19 cellular contexts compared by ENCODE assay signal in the genomic region with DNA sequence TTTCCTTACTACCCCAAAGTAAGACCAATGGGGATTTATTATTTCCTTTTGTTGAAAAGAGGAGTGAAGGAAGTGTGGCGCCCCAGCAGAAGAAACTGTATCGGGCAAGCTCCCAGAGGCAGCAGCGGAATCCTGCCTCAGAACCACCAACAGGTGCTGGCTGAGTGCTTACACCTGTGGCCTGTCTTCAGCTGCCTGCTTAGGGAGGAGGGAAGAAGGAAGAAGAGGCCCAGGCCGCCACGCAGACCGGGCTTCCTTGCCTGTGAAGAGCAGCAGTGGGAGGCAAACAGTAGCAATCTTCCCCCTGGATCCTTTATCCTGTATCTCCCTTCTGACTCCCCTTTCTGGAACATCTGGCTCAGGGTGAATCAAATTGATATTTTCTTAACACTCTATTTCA.
DNase-seq lines count a peak whose midpoint lies in the region; TF ChIP-seq lines count a peak whose summit lies in the region.
"Had no signal": no experiment of that assay in that cellular context is flagged by ENCODE, and none has a peak within 500 bp of the region (broad histone marks: within the 10 kb centered on the region; RNA-seq: fewer than 3 reads in every experiment).

No MANE protein-coding gene starts in this region.

- H3K4me3 Mint-ChIP-seq in endodermal cell = no peak overlapping the region
- H3K4me3 Mint-ChIP-seq in nephron = no peak overlapping the region

- H3K4me1 Mint-ChIP-seq in endodermal cell (peaks cover 32% of the 10 kb centered on the region), nephron (peaks cover 17% of the 10 kb centered on the region)

- H3K36me3 Mint-ChIP-seq in endodermal cell (ENCODE audit: low read depth) (peaks cover 44% of the 10 kb centered on the region), nephron (ENCODE audit: low read depth) (peaks cover 45% of the 10 kb centered on the region)

- no peak overlapping the region for H3K9ac ChIP-seq in endodermal cell (ENCODE audit: extremely low read depth, low read length, poor library complexity, severe bottlenecking)
- H3K9ac ChIP-seq in mammary epithelial cell (ENCODE audit: insufficient read depth, low read length) = no peak overlapping the region
- H3K9ac ChIP-seq in MM.1S (ENCODE audit: low read length) = no peak overlapping the region

- H3K27me3 Mint-ChIP-seq in endodermal cell (ENCODE audit: insufficient read depth) (no peaks in the 10 kb centered on the region), nephron (ENCODE audit: low read depth) (no peaks in the 10 kb centered on the region)

- in situ Hi-C loops in mammary epithelial cell (cut with MboI; ENCODE audit: low sequenced_read_pairs in 2 of 2) = no loop called here

- H3K4me1 ChIP-seq in endodermal cell (ENCODE audit: control insufficient read depth, insufficient read depth, low read length) (peaks cover 7% of the 10 kb centered on the region), mammary epithelial cell (ENCODE audit: insufficient read depth, low read length) (no peaks in the 10 kb centered on the region), MM.1S (ENCODE audit: low read length) (no peaks in the 10 kb centered on the region)

- no peak overlapping the region for H3K4me3 ChIP-seq in endodermal cell (ENCODE audit: low read length)
- H3K4me3 ChIP-seq in mammary epithelial cell (replicated peaks in 1 of 3; ENCODE audit: insufficient read depth in 1 of 3, low read depth in 2 of 3, low read length in 3 of 3) = no peak overlapping the region
- H3K4me3 ChIP-seq in MM.1S (ENCODE audit: low read length) = no peak overlapping the region
- H3K4me3 ChIP-seq: MG63 had no signal

- TF ChIP-seq CTCF in endodermal cell (conservative IDR thresholded peaks at IDR 0.05) = no peak
- TF ChIP-seq CTCF in nephron (IDR thresholded peaks at IDR 0.05; ENCODE audit: unreplicated experiment in 3 of 3) = no peak
- TF ChIP-seq CTCF in mammary epithelial cell (conservative IDR thresholded peaks at IDR 0.05 in 1 of 2, IDR thresholded peaks at IDR 0.05 in 1 of 2; ENCODE audit: extremely low read depth in 1 of 2, insufficient read depth in 1 of 2, low read depth in 1 of 2, low read length in 2 of 2) = no peak
- TF ChIP-seq CTCF in MM.1S (IDR thresholded peaks at IDR 0.05; ENCODE audit: low read length) = no peak

- intact Hi-C loops in mammary epithelial cell (cut with micrococcal nuclease) = no loop called here

- H3K36me3 ChIP-seq in endodermal cell (ENCODE audit: control insufficient read depth, insufficient read depth, low read length) (peaks cover 36% of the 10 kb centered on the region), mammary epithelial cell (ENCODE audit: insufficient read depth, low read length) (peaks cover 26% of the 10 kb centered on the region), MM.1S (replicated peaks; ENCODE audit: insufficient read depth, low read length) (no peaks in the 10 kb centered on the region)

- H3K9me3 ChIP-seq in endodermal cell (ENCODE audit: control insufficient read depth, low read length) (peaks cover 12% of the 10 kb centered on the region), mammary epithelial cell (replicated peaks; ENCODE audit: insufficient read depth, low read length) (no peaks in the 10 kb centered on the region), MM.1S (replicated peaks; ENCODE audit: insufficient read depth, low read length) (no peaks in the 10 kb centered on the region)

- H4K20me1 ChIP-seq in mammary epithelial cell (ENCODE audit: insufficient read depth, low read length) = no peaks in the 10 kb centered on the region
- H4K20me1 ChIP-seq in MM.1S (ENCODE audit: insufficient read depth, low read length) = no peaks in the 10 kb centered on the region

- H3K27ac Mint-ChIP-seq in endodermal cell (peak overlapping the region; percentile 58), nephron (peak overlapping the region in 2 of 3 experiments; percentile 19 to 60)

- no peak overlapping the region for H2AFZ ChIP-seq in mammary epithelial cell (ENCODE audit: low read depth, low read length)
- H2AFZ ChIP-seq in MM.1S (ENCODE audit: low read length) = no peak overlapping the region

- dilution Hi-C loops in mammary epithelial cell (cut with HindIII; ENCODE audit: low sequenced_read_pairs) = no loop called here

- WGBS in endodermal cell (ENCODE audit: insufficient coverage in 1 of 2, insufficient read length in 1 of 2), 2 experiments = 87 to 100% methylated on average over 1 to 6 of the region's 6 CpGs
- WGBS in mammary epithelial cell (ENCODE audit: low coverage, missing lambda C conversion rate) = 98% methylated on average over 6 of the region's 6 CpGs

- peaks cover 12% of the 10 kb centered on the region for H3K9me3 Mint-ChIP-seq in endodermal cell
- peaks cover 11% of the 10 kb centered on the region for H3K9me3 Mint-ChIP-seq in nephron

- H3K27me3 ChIP-seq in endodermal cell (ENCODE audit: control insufficient read depth, insufficient read depth, low read length, poor library complexity, severe bottlenecking) = no peaks in the 10 kb centered on the region
- H3K27me3 ChIP-seq in mammary epithelial cell (ENCODE audit: insufficient read depth, low read length) = no peaks in the 10 kb centered on the region
- no peaks in the 10 kb centered on the region for H3K27me3 ChIP-seq in MM.1S (replicated peaks; ENCODE audit: insufficient read depth, low read length)
- H3K27me3 ChIP-seq: MG63 had no signal

- POLR2A ChIA-PET in HEK293T (lab: Yijun Ruan, JAX) = no interaction called here

- DNase-seq in NCI-H2107 treated with DMSO at 0.1 percent for 48 hours (lab: John Stamatoyannopoulos, UW; ENCODE audit: unreplicated experiment) (peak; percentile 17), NCI-H2107 (lab: John Stamatoyannopoulos, UW) (no peak), NCI-H2227 (lab: John Stamatoyannopoulos, UW; ENCODE audit: unreplicated experiment) (peak; percentile 69), endodermal cell (peak; percentile 69), mammary epithelial cell (no peak), HEK293T (ENCODE audit: extremely low spot score) (no peak), MM.1S (no peak)
- DNase-seq: 8988T, COR-L47, GF-D8, MG63, NCI-H1092, NCI-H1436 treated with DMSO at 0.1 percent for 48 hours, NCI-H2029, NCI-H524 treated with DMSO at 0.1 percent for 48 hours, PC-3, RPMI8226, SHP77 treated with DMSO at 0.1 percent for 48 hours had no signal

- CTCF ChIA-PET in mammary epithelial cell (lab: Charles Lee; ENCODE audit: low non-redundant PET) = no interaction called here
- CTCF ChIA-PET in HEK293T (lab: Yijun Ruan, JAX) = no interaction called here

- no peaks in the 10 kb centered on the region for H3F3A ChIP-seq in MM.1S (ENCODE audit: insufficient read depth, low read length)

- H3K4me2 ChIP-seq in mammary epithelial cell (ENCODE audit: insufficient read depth, low read depth, low read length) (no peak overlapping the region), MM.1S (ENCODE audit: low read depth, low read length) (no peak overlapping the region)

- H3K27ac ChIP-seq in endodermal cell (ENCODE audit: low read depth, low read length) (no peak overlapping the region), mammary epithelial cell (ENCODE audit: insufficient read depth, low read depth, low read length) (no peak overlapping the region), MM.1S (ENCODE audit: low read length) (no peak overlapping the region)

- no TSS peak for BruUV-seq in mammary epithelial cell (replicated peaks; lab: Mats Ljungman, UMichigan)

- no peaks in the 10 kb centered on the region for H3K9me2 ChIP-seq in MM.1S (replicated peaks; ENCODE audit: insufficient read depth, low read length)

- H3K79me2 ChIP-seq in mammary epithelial cell (ENCODE audit: insufficient read depth, low read length) = no peaks in the 10 kb centered on the region
- no peaks in the 10 kb centered on the region for H3K79me2 ChIP-seq in MM.1S (ENCODE audit: low read length)

TF ChIP-seq in HEK293T, 16 proteins besides CTCF, POLR2A, EP300 and RAD21:
- no peak for TF ChIP-seq LEF1 (IDR thresholded peaks at IDR 0.05; ENCODE audit: borderline replicate concordance)
- TF ChIP-seq SUZ12 (IDR thresholded peaks at IDR 0.05) = no peak
- TF ChIP-seq, protein P1, sequence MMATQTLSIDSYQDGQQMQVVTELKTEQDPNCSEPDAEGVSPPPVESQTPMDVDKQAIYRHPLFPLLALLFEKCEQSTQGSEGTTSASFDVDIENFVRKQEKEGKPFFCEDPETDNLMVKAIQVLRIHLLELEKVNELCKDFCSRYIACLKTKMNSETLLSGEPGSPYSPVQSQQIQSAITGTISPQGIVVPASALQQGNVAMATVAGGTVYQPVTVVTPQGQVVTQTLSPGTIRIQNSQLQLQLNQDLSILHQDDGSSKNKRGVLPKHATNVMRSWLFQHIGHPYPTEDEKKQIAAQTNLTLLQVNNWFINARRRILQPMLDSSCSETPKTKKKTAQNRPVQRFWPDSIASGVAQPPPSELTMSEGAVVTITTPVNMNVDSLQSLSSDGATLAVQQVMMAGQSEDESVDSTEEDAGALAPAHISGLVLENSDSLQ (IDR thresholded peaks at IDR 0.05) = no peak
- TF ChIP-seq ELF4 (IDR thresholded peaks at IDR 0.05) = no peak
- TF ChIP-seq ZNF384 (IDR thresholded peaks at IDR 0.05) = no peak
- TF ChIP-seq HDGF (IDR thresholded peaks at IDR 0.05; ENCODE audit: borderline replicate concordance) = no peak
- no peak for TF ChIP-seq FOXK2 (IDR thresholded peaks at IDR 0.05)
- TF ChIP-seq L3MBTL2 (conservative IDR thresholded peaks at IDR 0.05) = no peak
- no peak for TF ChIP-seq BHLHE40 (IDR thresholded peaks at IDR 0.05; ENCODE audit: borderline replicate concordance)
- no peak for TF ChIP-seq FOXM1 (IDR thresholded peaks at IDR 0.05; ENCODE audit: borderline replicate concordance)
- no peak for TF ChIP-seq TARDBP (IDR thresholded peaks at IDR 0.05)
- TF ChIP-seq SP1 (IDR thresholded peaks at IDR 0.05) = no peak
- TF ChIP-seq CTBP1 (IDR thresholded peaks at IDR 0.05; ENCODE audit: borderline replicate concordance) = no peak
- TF ChIP-seq FOXA1 (IDR thresholded peaks at IDR 0.05) = no peak

Comparison
In these comparisons a context has a peak if more than half of its experiments do, and no peak if none do; other contexts are left out.
1. DNase-seq: peak in NCI-H2107 treated with DMSO at 0.1 percent for 48 hours (single experiment), NCI-H2227 (single experiment) and endodermal cell (single experiment); none in NCI-H2107 (single experiment), mammary epithelial cell (single experiment), HEK293T (single experiment) and MM.1S (single experiment).